10 cellular contexts compared by ENCODE assay signal in the genomic region with DNA sequence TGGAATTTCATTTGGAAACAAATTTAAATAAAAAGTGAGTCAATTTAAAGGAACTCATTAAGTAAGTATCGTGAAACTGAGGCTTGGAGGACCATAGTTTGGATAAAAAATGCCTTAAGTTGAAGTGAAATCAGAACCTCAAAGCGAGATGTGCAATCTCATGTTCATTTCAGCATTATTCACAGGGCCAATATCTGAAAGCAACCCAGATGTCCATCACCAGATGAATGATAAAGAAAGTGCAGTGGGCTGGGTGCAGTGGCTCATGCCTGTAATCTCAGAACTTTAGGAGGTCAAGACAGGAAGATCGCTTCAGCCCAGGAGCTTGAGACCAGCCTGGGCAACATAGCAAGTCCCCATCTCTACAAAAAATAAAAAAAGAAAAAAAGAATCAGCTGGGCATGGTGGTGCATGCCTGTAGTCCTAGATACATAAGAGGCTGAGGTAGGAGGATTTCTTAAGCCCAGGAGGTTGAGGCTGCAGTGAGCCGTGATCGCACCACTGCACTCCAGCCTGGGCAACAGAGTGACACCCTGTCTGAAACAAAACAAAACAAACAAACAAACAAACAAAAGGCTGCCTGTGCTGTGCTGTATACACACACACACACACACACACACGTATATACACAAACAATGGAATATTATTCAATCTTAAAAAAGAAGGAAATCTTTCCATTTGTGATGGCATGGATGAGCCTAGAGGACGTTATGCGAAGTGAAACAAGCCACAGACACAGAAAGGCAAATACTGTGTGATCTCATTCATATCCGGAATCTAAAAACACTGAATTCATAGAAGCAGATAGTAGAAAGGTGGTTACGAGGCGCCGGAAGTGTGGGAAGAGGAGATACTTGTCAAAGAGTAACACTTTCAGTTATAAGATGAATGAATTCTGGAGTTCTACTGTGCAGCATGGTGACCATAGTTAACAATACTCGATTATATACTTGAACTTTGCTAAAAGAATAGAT. TPM values are rescaled to one million over a fixed set of nuclear protein-coding genes. Genes with fewer than 3 reads are reported as not detected.
DNase-seq lines count a peak whose midpoint lies in the region; ATAC-seq and TF ChIP-seq lines count a peak whose summit lies in the region.
"Had no signal": no experiment of that assay in that cellular context is flagged by ENCODE, and none has a peak within 500 bp of the region (broad histone marks: within the 10 kb centered on the region; RNA-seq: fewer than 3 reads in every experiment).

No MANE protein-coding gene starts in this region.

- no peak overlapping the region for H3K4me3 Mint-ChIP-seq in progenitor cell of endocrine pancreas (ENCODE audit: low read depth)
- H3K4me3 Mint-ChIP-seq: brain had no signal

- H3K27ac Mint-ChIP-seq in progenitor cell of endocrine pancreas = no peak overlapping the region

- H3K27me3 Mint-ChIP-seq in progenitor cell of endocrine pancreas = peaks cover 9% of the 10 kb centered on the region
- H3K27me3 Mint-ChIP-seq: brain had no signal

- no peaks in the 10 kb centered on the region for H3K36me3 Mint-ChIP-seq in progenitor cell of endocrine pancreas (ENCODE audit: insufficient read depth)
- H3K36me3 Mint-ChIP-seq: brain had no signal

- peak; percentile 70 to 78 for DNase-seq in activated CD4-positive, alpha-beta T cell treated with anti-CD3 and anti-CD28 coated beads, Interleukin-2, amount 50 U/mL, for 48 hours
- DNase-seq in stimulated activated CD4-positive, alpha-beta T cell treated with anti-CD3 and anti-CD28 coated beads, Interleukin-2, amount 100 ng/mL, for 4 hours (ENCODE audit: low read depth) = peak; percentile 44
- DNase-seq in progenitor cell of endocrine pancreas (ENCODE audit: low spot score, unreplicated experiment) (no peak), pons (ENCODE audit: low spot score) (no peak), LoVo (ENCODE audit: low spot score) (no peak)
- DNase-seq: NCI-H524 treated with DMSO at 0.1 percent for 48 hours had no signal

- ATAC-seq in GM19025 (IDR thresholded peaks at IDR 0.05; ENCODE audit: low read depth, unreplicated experiment) = peak; percentile 89
- peak; percentile 90 for ATAC-seq in HG03175 (IDR thresholded peaks at IDR 0.05; ENCODE audit: unreplicated experiment)
- no peak for ATAC-seq in HG02973 (IDR thresholded peaks at IDR 0.05; ENCODE audit: unreplicated experiment)

- no peaks in the 10 kb centered on the region for H3K9me3 Mint-ChIP-seq in progenitor cell of endocrine pancreas (ENCODE audit: low read depth)
- H3K9me3 Mint-ChIP-seq: brain had no signal

- H3K4me1 Mint-ChIP-seq in progenitor cell of endocrine pancreas (ENCODE audit: low read depth) = peaks cover 8% of the 10 kb centered on the region

- no peak for TF ChIP-seq CTCF in progenitor cell of endocrine pancreas (IDR thresholded peaks at IDR 0.05; ENCODE audit: unreplicated experiment)

RNA-seq across cellular contexts. Expression of gene SH3RF3, which starts 14.5 kb away (rescaled TPM):
- total RNA-seq in progenitor cell of endocrine pancreas = 1.3 and 1.7 TPM in 2 replicates

Comparison
In these comparisons a context has a peak if more than half of its experiments do, and no peak if none do; other contexts are left out.
1. DNase-seq: peak in activated CD4-positive, alpha-beta T cell treated with anti-CD3 and anti-CD28 coated beads, Interleukin-2, amount 50 U/mL, for 48 hours (2 of 2) and stimulated activated CD4-positive, alpha-beta T cell treated with anti-CD3 and anti-CD28 coated beads, Interleukin-2, amount 100 ng/mL, for 4 hours (single experiment); none in progenitor cell of endocrine pancreas (single experiment), pons (single experiment) and LoVo (single experiment).